7 cellular contexts compared by ENCODE assay signal in genomic region chr1:9867408-9868243, GRCh38. TPM values are rescaled to one million over a fixed set of nuclear protein-coding genes. Genes with fewer than 3 reads are reported as not detected.
DNase-seq lines count a peak whose midpoint lies in the region; ATAC-seq and TF ChIP-seq lines count a peak whose summit lies in the region.

No MANE protein-coding gene starts in this region.

- H3K27ac Mint-ChIP-seq in activated T-cell treated with anti-CD3 and anti-CD28 coated beads, Interleukin-2, amount 50 U/mL, for 24 hours, result no peak overlapping the region
- no peak overlapping the region for H3K27ac Mint-ChIP-seq in nephron progenitor cell
- no peak overlapping the region for H3K27ac Mint-ChIP-seq in stimulated activated naive CD8-positive, alpha-beta T cell treated with anti-CD3 and anti-CD28 coated beads, Interleukin-15, amount 100 ng/mL, for 72 hours

- no peaks in the 10 kb centered on the region for H3K9me3 Mint-ChIP-seq in activated T-cell treated with anti-CD3 and anti-CD28 coated beads, Interleukin-2, amount 50 U/mL, for 24 hours
- no peaks in the 10 kb centered on the region for H3K9me3 Mint-ChIP-seq in nephron progenitor cell
- H3K9me3 Mint-ChIP-seq in stimulated activated naive CD8-positive, alpha-beta T cell treated with anti-CD3 and anti-CD28 coated beads, Interleukin-15, amount 100 ng/mL, for 72 hours, result no peaks in the 10 kb centered on the region

- DNase-seq in HT-29 (ENCODE audit: low spot score) (peak; percentile 90), OCI-M2 (lab: John Stamatoyannopoulos, UW; ENCODE audit: unreplicated experiment) (peak; percentile 56), fibroblast of gingiva (ENCODE audit: low read depth) (peak; percentile 45), nephron progenitor cell (peak; percentile 89)
- DNase-seq in activated T-cell treated with anti-CD3 and anti-CD28 coated beads, Interleukin-2, amount 50 U/mL, for 24 hours, result peak; percentile 93
- DNase-seq in stimulated activated naive CD8-positive, alpha-beta T cell treated with anti-CD3 and anti-CD28 coated beads, Interleukin-15, amount 100 ng/mL, for 72 hours, result peak; percentile 83 to 84

- H3K4me3 Mint-ChIP-seq in activated T-cell treated with anti-CD3 and anti-CD28 coated beads, Interleukin-2, amount 50 U/mL, for 24 hours, result no peak overlapping the region
- no peak overlapping the region for H3K4me3 Mint-ChIP-seq in nephron progenitor cell
- no peak overlapping the region for H3K4me3 Mint-ChIP-seq in stimulated activated naive CD8-positive, alpha-beta T cell treated with anti-CD3 and anti-CD28 coated beads, Interleukin-15, amount 100 ng/mL, for 72 hours

- peaks cover 2% of the 10 kb centered on the region for H3K4me1 Mint-ChIP-seq in activated T-cell treated with anti-CD3 and anti-CD28 coated beads, Interleukin-2, amount 50 U/mL, for 24 hours (ENCODE audit: low read depth)
- H3K4me1 Mint-ChIP-seq in nephron progenitor cell, result peaks cover 21% of the 10 kb centered on the region
- H3K4me1 Mint-ChIP-seq in stimulated activated naive CD8-positive, alpha-beta T cell treated with anti-CD3 and anti-CD28 coated beads, Interleukin-15, amount 100 ng/mL, for 72 hours, result peaks cover 13% of the 10 kb centered on the region

- ATAC-seq in stimulated activated naive CD8-positive, alpha-beta T cell treated with anti-CD3 and anti-CD28 coated beads, Interleukin-15, amount 100 ng/mL, for 72 hours, result peak; percentile 95

- peaks cover 2% of the 10 kb centered on the region for H3K36me3 Mint-ChIP-seq in activated T-cell treated with anti-CD3 and anti-CD28 coated beads, Interleukin-2, amount 50 U/mL, for 24 hours (ENCODE audit: low read depth)
- H3K36me3 Mint-ChIP-seq in nephron progenitor cell (ENCODE audit: low read depth), result peaks cover 5% of the 10 kb centered on the region

- no peaks in the 10 kb centered on the region for H3K27me3 Mint-ChIP-seq in activated T-cell treated with anti-CD3 and anti-CD28 coated beads, Interleukin-2, amount 50 U/mL, for 24 hours
- peaks cover 4% of the 10 kb centered on the region for H3K27me3 Mint-ChIP-seq in nephron progenitor cell (ENCODE audit: low read depth, poor library complexity)
- H3K27me3 Mint-ChIP-seq in stimulated activated naive CD8-positive, alpha-beta T cell treated with anti-CD3 and anti-CD28 coated beads, Interleukin-15, amount 100 ng/mL, for 72 hours, result no peaks in the 10 kb centered on the region

- peak; percentile 97 for TF ChIP-seq CTCF in GM12875 (IDR thresholded peaks at IDR 0.05; ENCODE audit: borderline replicate concordance, insufficient read depth, low read depth, low read length)
- peak; percentile 98 for TF ChIP-seq CTCF in nephron progenitor cell (IDR thresholded peaks at IDR 0.05)

- H3K4me3 ChIP-seq in GM12875 (ENCODE audit: low read depth, low read length), result no peak overlapping the region

RNA-seq across cellular contexts. Expression of gene CTNNBIP1, which starts 42.4 kb away (rescaled TPM):
- total RNA-seq in HT-29 (2014; rRNA removed; shearing (Covaris generic)), result 12.2 and 16.4 TPM in 2 replicates

RNA-seq across cellular contexts. Expression of gene CLSTN1, which starts 43.9 kb away (rescaled TPM):
- total RNA-seq in HT-29 (2014; rRNA removed; shearing (Covaris generic)), result 78.4 and 99.0 TPM in 2 replicates
